In genomic region chr11:129093283-129093682, GRCh38 we compare ENCODE assay signal across 29 cellular contexts.
"Had no signal": no experiment of that assay in that cellular context is flagged by ENCODE, and none has a peak within 500 bp of the region (broad histone marks: within the 10 kb centered on the region; RNA-seq: fewer than 3 reads in every experiment).

No MANE protein-coding gene starts in this region.

- DNase-seq: naive B cell; naive thymus-derived CD8-positive, alpha-beta T cell; nephron progenitor cell; nucleus accumbens; ovary; posterior cingulate gyrus; psoas muscle; right cardiac atrium; stimulated activated CD4-positive, alpha-beta T cell treated with anti-CD3 and anti-CD28 coated beads, Interleukin-15, amount 100 ng/mL, for 24 hours; stimulated activated CD4-positive, alpha-beta T cell treated with anti-CD3 and anti-CD28 coated beads, Interleukin-2, amount 100 ng/mL, for 24 hours; stimulated activated CD4-positive, alpha-beta T cell treated with anti-CD3 and anti-CD28 coated beads, Interleukin-2, amount 100 ng/mL, for 48 hours; stimulated activated CD4-positive, alpha-beta T cell treated with anti-CD3 and anti-CD28 coated beads, Interleukin-4, amount 100 ng/mL, for 24 hours; stimulated activated naive B cell treated with anti-CD40 and anti-IgM and Interleukin-4, amounts not matched to agents 10 μg/mL and 1 μg/mL and 100 μg/mL, for 72 hours; stimulated activated naive CD4-positive, alpha-beta T cell treated with Interleukin-2 at 50 U/mL for 16 hours; stomach; tibial artery; transverse colon; upper lobe of right lung; uterus had no signal

- ATAC-seq: naive thymus-derived CD8-positive, alpha-beta T cell; natural killer cell treated with Interleukin-12 subunit alpha and Interleukin-12 subunit beta and Interleukin-15 and Interleukin-18, amount 100 ng/mL, for 72 hours; psoas muscle; right cardiac atrium; sciatic nerve; stimulated activated effector memory CD8-positive, alpha-beta T cell treated with anti-CD3 and anti-CD28 coated beads, Interleukin-12 subunit alpha, Interleukin-12 subunit beta, amount 100 ng/mL, for 72 hours; stimulated activated naive B cell treated with anti-CD40 and anti-IgM and Interleukin-4, amounts not matched to agents 10 μg/mL and 1 μg/mL and 100 μg/mL, for 72 hours; upper lobe of right lung had no signal

- H3K36me3 ChIP-seq: neutrophil, ovary, stomach, upper lobe of right lung, uterus had no signal

- H3K4me1 Mint-ChIP-seq: naive thymus-derived CD8-positive, alpha-beta T cell; nephron progenitor cell; neural crest cell; stimulated activated effector memory CD8-positive, alpha-beta T cell treated with anti-CD3 and anti-CD28 coated beads, Interleukin-12 subunit alpha, Interleukin-12 subunit beta, amount 100 ng/mL, for 72 hours; stimulated activated naive B cell treated with anti-CD40 and anti-IgM and Interleukin-4, amounts not matched to agents 10 μg/mL and 1 μg/mL and 100 μg/mL, for 72 hours had no signal

- H3K27ac Mint-ChIP-seq: naive B cell; natural killer cell treated with Interleukin-12 subunit alpha and Interleukin-12 subunit beta and Interleukin-15 and Interleukin-18, amount 100 ng/mL, for 72 hours; nephron progenitor cell; progenitor cell of endocrine pancreas; stimulated activated effector memory CD8-positive, alpha-beta T cell treated with anti-CD3 and anti-CD28 coated beads, Interleukin-12 subunit alpha, Interleukin-12 subunit beta, amount 100 ng/mL, for 72 hours; stimulated activated naive B cell treated with anti-CD40 and anti-IgM and Interleukin-4, amounts not matched to agents 10 μg/mL and 1 μg/mL and 100 μg/mL, for 72 hours; stimulated activated naive CD8-positive, alpha-beta T cell treated with anti-CD3 and anti-CD28 coated beads, Interleukin-15, Interleukin-2, amounts not matched to agents 100 ng/mL and 50 ng/mL, for 24 hours; type B pancreatic cell had no signal

- H3K4me3 ChIP-seq: ovary, psoas muscle, skin epidermis, stomach, tibial artery, transverse colon, upper lobe of right lung, uterus had no signal

- H3K9ac ChIP-seq: parathyroid adenoma had no signal

- H3K4me1 ChIP-seq: parathyroid adenoma, psoas muscle, stomach, transverse colon, upper lobe of right lung, uterus had no signal

- H3K27ac ChIP-seq: neutrophil, ovary, parathyroid adenoma, psoas muscle, skin epidermis, stomach, tibial artery, transverse colon, upper lobe of right lung, uterus had no signal

- H2AFZ ChIP-seq: parathyroid adenoma had no signal

- H3K27me3 Mint-ChIP-seq: naive B cell; naive thymus-derived CD8-positive, alpha-beta T cell; progenitor cell of endocrine pancreas; stimulated activated naive B cell treated with anti-CD40 and anti-IgM and Interleukin-4, amounts not matched to agents 10 μg/mL and 1 μg/mL and 100 μg/mL, for 72 hours; stimulated activated naive CD8-positive, alpha-beta T cell treated with anti-CD3 and anti-CD28 coated beads, Interleukin-15, Interleukin-2, amounts not matched to agents 100 ng/mL and 50 ng/mL, for 24 hours; type B pancreatic cell had no signal

- H3K36me3 Mint-ChIP-seq: stimulated activated effector memory CD8-positive, alpha-beta T cell treated with anti-CD3 and anti-CD28 coated beads, Interleukin-12 subunit alpha, Interleukin-12 subunit beta, amount 100 ng/mL, for 72 hours had no signal

- H3K4me3 Mint-ChIP-seq: naive B cell; naive thymus-derived CD8-positive, alpha-beta T cell; natural killer cell treated with Interleukin-12 subunit alpha and Interleukin-12 subunit beta and Interleukin-15 and Interleukin-18, amount 100 ng/mL, for 72 hours; nephron progenitor cell; neural crest cell; stimulated activated effector memory CD8-positive, alpha-beta T cell treated with anti-CD3 and anti-CD28 coated beads, Interleukin-12 subunit alpha, Interleukin-12 subunit beta, amount 100 ng/mL, for 72 hours; stimulated activated naive B cell treated with anti-CD40 and anti-IgM and Interleukin-4, amounts not matched to agents 10 μg/mL and 1 μg/mL and 100 μg/mL, for 72 hours; stimulated activated naive CD8-positive, alpha-beta T cell treated with anti-CD3 and anti-CD28 coated beads, Interleukin-15, Interleukin-2, amounts not matched to agents 100 ng/mL and 50 ng/mL, for 24 hours; type B pancreatic cell had no signal

- H3K27me3 ChIP-seq: neutrophil, ovary, stomach, tibial artery, transverse colon, upper lobe of right lung, uterus had no signal

- H3K9me3 ChIP-seq: neutrophil, ovary had no signal
